ENCODE assay signal across 1 cellular context in the genomic region with DNA sequence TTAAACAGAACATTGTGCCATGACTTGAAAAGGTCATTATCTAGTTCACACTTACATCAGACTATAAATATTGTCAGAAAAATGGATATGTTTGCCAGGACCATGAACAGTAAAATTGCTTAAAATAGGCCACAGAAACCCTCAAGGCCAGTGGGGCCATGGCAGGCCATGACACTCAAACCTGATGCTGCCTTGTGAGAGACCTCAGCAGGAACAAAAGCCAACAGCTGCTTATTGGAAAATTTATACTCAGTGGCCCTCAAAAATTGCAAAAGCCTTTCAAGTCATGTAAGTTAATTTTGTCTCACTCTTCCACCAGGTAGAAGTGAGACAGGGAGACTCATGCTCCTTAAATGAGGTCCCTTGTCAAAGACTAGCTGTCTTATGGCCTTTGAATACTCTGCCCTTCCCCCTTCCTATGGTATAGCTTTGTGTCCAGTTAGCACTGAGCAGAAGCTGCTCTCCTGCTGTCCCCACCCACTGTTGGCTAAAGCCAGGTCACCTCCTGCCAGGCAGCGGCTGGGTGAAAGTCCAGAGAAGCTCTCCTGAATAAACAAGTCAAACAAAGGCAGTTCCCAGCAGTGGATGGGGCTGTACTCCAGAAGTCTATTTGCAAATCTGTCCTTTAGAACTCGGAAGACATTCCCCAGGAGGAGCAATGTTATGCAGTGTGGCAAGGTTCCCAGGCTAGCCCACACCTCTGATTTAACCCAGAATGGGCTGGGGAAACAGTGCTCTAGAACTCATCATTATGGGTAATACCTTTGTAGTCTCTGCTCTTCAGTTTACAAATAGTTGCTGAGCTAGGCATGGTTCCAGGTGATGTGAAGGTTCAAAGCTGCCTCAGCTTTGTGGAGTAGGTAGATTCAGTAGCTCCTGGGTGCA.
TF ChIP-seq lines count a peak whose summit lies in the region.

No MANE protein-coding gene starts in this region.

TF ChIP-seq in HepG2, 621 proteins besides CTCF, POLR2A, EP300 and RAD21 (continued from another document and continues in another):
- TF ChIP-seq, protein P1, sequence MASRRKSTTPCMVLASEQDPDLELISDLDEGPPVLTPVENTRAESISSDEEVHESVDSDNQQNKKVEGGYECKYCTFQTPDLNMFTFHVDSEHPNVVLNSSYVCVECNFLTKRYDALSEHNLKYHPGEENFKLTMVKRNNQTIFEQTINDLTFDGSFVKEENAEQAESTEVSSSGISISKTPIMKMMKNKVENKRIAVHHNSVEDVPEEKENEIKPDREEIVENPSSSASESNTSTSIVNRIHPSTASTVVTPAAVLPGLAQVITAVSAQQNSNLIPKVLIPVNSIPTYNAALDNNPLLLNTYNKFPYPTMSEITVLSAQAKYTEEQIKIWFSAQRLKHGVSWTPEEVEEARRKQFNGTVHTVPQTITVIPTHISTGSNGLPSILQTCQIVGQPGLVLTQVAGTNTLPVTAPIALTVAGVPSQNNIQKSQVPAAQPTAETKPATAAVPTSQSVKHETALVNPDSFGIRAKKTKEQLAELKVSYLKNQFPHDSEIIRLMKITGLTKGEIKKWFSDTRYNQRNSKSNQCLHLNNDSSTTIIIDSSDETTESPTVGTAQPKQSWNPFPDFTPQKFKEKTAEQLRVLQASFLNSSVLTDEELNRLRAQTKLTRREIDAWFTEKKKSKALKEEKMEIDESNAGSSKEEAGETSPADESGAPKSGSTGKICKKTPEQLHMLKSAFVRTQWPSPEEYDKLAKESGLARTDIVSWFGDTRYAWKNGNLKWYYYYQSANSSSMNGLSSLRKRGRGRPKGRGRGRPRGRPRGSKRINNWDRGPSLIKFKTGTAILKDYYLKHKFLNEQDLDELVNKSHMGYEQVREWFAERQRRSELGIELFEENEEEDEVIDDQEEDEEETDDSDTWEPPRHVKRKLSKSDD (CRISPR knock-in tag; IDR thresholded peaks at IDR 0.05; ENCODE audit: low read depth): peak; percentile 24; the same call in 1 of the 2 replicates
- TF ChIP-seq, protein P2, sequence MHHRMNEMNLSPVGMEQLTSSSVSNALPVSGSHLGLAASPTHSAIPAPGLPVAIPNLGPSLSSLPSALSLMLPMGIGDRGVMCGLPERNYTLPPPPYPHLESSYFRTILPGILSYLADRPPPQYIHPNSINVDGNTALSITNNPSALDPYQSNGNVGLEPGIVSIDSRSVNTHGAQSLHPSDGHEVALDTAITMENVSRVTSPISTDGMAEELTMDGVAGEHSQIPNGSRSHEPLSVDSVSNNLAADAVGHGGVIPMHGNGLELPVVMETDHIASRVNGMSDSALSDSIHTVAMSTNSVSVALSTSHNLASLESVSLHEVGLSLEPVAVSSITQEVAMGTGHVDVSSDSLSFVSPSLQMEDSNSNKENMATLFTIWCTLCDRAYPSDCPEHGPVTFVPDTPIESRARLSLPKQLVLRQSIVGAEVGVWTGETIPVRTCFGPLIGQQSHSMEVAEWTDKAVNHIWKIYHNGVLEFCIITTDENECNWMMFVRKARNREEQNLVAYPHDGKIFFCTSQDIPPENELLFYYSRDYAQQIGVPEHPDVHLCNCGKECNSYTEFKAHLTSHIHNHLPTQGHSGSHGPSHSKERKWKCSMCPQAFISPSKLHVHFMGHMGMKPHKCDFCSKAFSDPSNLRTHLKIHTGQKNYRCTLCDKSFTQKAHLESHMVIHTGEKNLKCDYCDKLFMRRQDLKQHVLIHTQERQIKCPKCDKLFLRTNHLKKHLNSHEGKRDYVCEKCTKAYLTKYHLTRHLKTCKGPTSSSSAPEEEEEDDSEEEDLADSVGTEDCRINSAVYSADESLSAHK (CRISPR knock-in tag; IDR thresholded peaks at IDR 0.05; ENCODE audit: borderline replicate concordance): no peak
- TF ChIP-seq, protein P3, sequence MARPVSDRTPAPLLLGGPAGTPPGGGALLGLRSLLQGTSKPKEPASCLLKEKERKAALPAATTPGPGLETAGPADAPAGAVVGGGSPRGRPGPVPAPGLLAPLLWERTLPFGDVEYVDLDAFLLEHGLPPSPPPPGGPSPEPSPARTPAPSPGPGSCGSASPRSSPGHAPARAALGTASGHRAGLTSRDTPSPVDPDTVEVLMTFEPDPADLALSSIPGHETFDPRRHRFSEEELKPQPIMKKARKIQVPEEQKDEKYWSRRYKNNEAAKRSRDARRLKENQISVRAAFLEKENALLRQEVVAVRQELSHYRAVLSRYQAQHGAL (CRISPR knock-in tag; IDR thresholded peaks at IDR 0.05; ENCODE audit: not compliant biosample characterization): no peak
- TF ChIP-seq CCDC6 (CRISPR knock-in tag; IDR thresholded peaks at IDR 0.05): no peak; the same call in 1 of the 2 replicates
- TF ChIP-seq, protein P4, sequence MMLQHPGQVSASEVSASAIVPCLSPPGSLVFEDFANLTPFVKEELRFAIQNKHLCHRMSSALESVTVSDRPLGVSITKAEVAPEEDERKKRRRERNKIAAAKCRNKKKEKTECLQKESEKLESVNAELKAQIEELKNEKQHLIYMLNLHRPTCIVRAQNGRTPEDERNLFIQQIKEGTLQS (CRISPR knock-in tag; IDR thresholded peaks at IDR 0.05): no peak
- no peak for TF ChIP-seq MYNN (CRISPR knock-in tag; IDR thresholded peaks at IDR 0.05; ENCODE audit: low read depth)
- TF ChIP-seq GTF2F1 (IDR thresholded peaks at IDR 0.05; ENCODE audit: low read length): 0 out of 2 replicates have a peak, but pooled peaks have one; percentile 46
- TF ChIP-seq ZNF329 (CRISPR knock-in tag; IDR thresholded peaks at IDR 0.05; ENCODE audit: low read depth): no peak
- peak; percentile 32; the same call in 1 of the 2 replicates for TF ChIP-seq SSRP1 (CRISPR knock-in tag; IDR thresholded peaks at IDR 0.05)
- TF ChIP-seq, protein P5, sequence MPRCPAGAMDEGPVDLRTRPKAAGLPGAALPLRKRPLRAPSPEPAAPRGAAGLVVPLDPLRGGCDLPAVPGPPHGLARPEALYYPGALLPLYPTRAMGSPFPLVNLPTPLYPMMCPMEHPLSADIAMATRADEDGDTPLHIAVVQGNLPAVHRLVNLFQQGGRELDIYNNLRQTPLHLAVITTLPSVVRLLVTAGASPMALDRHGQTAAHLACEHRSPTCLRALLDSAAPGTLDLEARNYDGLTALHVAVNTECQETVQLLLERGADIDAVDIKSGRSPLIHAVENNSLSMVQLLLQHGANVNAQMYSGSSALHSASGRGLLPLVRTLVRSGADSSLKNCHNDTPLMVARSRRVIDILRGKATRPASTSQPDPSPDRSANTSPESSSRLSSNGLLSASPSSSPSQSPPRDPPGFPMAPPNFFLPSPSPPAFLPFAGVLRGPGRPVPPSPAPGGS (CRISPR knock-in tag; IDR thresholded peaks at IDR 0.05): no peak
- TF ChIP-seq NONO (IDR thresholded peaks at IDR 0.05): no peak
- TF ChIP-seq NONO (CRISPR knock-in tag; conservative IDR thresholded peaks at IDR 0.05): no peak
- no peak for TF ChIP-seq ZNF256 (CRISPR knock-in tag; conservative IDR thresholded peaks at IDR 0.05)
- no peak for TF ChIP-seq HHEX (CRISPR knock-in tag; IDR thresholded peaks at IDR 0.05)
- no peak for TF ChIP-seq ZNF775 (CRISPR knock-in tag; IDR thresholded peaks at IDR 0.05; ENCODE audit: borderline replicate concordance)
- TF ChIP-seq CREB1 (IDR thresholded peaks at IDR 0.05): no peak
- peak; percentile 76 for TF ChIP-seq CREB1 (CRISPR knock-in tag; IDR thresholded peaks at IDR 0.05)
- TF ChIP-seq CSRNP2 (CRISPR knock-in tag; conservative IDR thresholded peaks at IDR 0.05; ENCODE audit: low read depth): no peak
- TF ChIP-seq NFE2L1 (CRISPR knock-in tag; IDR thresholded peaks at IDR 0.05; ENCODE audit: borderline replicate concordance): no peak
- TF ChIP-seq MXD4 (CRISPR knock-in tag; IDR thresholded peaks at IDR 0.05): no peak
- no peak; the same call in 1 of the 2 replicates for TF ChIP-seq NCOA1 (CRISPR knock-in tag; IDR thresholded peaks at IDR 0.05)
- TF ChIP-seq ZNF629 (CRISPR knock-in tag; conservative IDR thresholded peaks at IDR 0.05): peak; percentile 55; the same call in 1 of the 2 replicates
- TF ChIP-seq ZNF704 (CRISPR knock-in tag; IDR thresholded peaks at IDR 0.05; ENCODE audit: borderline replicate concordance): no peak
- peak; percentile 84 for TF ChIP-seq ZNF644 (CRISPR knock-in tag; IDR thresholded peaks at IDR 0.05; ENCODE audit: low read depth)
- TF ChIP-seq ZFX (CRISPR knock-in tag; IDR thresholded peaks at IDR 0.05; ENCODE audit: low read depth): no peak
- peak; percentile 63 for TF ChIP-seq XRCC5 (optimal IDR thresholded peaks at IDR 0.05; ENCODE audit: low read length)
- TF ChIP-seq DNMT1 (CRISPR knock-in tag; IDR thresholded peaks at IDR 0.05): no peak
- TF ChIP-seq ZNF180 (CRISPR knock-in tag; IDR thresholded peaks at IDR 0.05; ENCODE audit: borderline replicate concordance, low read depth): no peak
- TF ChIP-seq ISX (CRISPR knock-in tag; conservative IDR thresholded peaks at IDR 0.05): no peak
- peak; percentile 62; the same call in 1 of the 2 replicates for TF ChIP-seq KDM2A (CRISPR knock-in tag; IDR thresholded peaks at IDR 0.05; ENCODE audit: borderline replicate concordance, low read depth)
- TF ChIP-seq ZZZ3 (CRISPR knock-in tag; IDR thresholded peaks at IDR 0.05; ENCODE audit: borderline replicate concordance): no peak
- no peak for TF ChIP-seq SIN3B (IDR thresholded peaks at IDR 0.05; ENCODE audit: low read length)
- peak; percentile 77 for TF ChIP-seq PATZ1 (CRISPR knock-in tag; IDR thresholded peaks at IDR 0.05)
- TF ChIP-seq ZNF142 (CRISPR knock-in tag; IDR thresholded peaks at IDR 0.05): peak; percentile 65; the same call in 1 of the 2 replicates
- peak; percentile 48; the same call in 1 of the 2 replicates for TF ChIP-seq ZBTB7B (CRISPR knock-in tag; IDR thresholded peaks at IDR 0.05)
- peak; percentile 83; the same call in 1 of the 2 replicates for TF ChIP-seq MED13 (CRISPR knock-in tag; IDR thresholded peaks at IDR 0.05)
